ENCODE assay signal across 20 cellular contexts in the genomic region with DNA sequence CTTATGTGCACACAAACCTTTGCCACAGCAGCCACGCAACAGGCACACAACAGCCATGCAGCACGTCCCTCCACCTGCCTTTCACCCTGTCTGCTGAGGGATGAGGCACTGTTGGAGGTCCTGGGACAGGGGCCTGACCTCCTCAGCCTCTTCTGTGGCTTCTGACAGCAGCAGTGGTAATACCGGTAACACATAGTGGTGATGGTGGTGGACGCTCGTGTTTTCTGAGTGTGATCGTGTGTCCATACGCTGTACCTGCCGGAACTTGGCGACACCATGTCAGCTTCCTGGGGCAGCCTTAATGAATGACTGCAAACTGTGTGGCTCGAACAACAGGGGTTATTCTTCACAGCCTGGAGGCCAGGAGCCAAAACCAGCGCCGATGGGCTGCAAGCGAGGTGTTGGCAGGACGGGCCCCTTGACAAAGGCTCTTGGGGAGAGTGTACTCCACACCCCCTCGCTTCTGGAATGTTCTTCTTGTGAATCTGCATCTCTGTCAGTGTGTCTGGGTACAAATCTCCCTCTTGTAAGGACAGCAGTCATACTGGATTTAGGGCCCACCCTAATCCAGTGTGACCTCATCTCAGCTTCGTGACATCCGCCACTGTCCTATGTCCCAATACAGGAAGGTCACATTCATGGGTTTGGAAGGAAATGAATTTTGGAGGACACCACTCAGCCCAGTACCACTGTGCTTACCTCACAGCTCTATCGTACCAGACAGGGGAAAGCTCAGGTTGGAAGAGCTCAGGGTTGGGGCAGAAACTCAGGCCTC. TPM values are rescaled to one million over a fixed set of nuclear protein-coding genes. Genes with fewer than 3 reads are reported as not detected.
DNase-seq lines count a peak whose midpoint lies in the region; ATAC-seq, FAIRE-seq and TF ChIP-seq lines count a peak whose summit lies in the region.
"Had no signal": no experiment of that assay in that cellular context is flagged by ENCODE, and none has a peak within 500 bp of the region (broad histone marks: within the 10 kb centered on the region; RNA-seq: fewer than 3 reads in every experiment).

No MANE protein-coding gene starts in this region.

- no peaks in the 10 kb centered on the region for H3K27me3 ChIP-seq in Peyer's patch
- H3K27me3 ChIP-seq: breast epithelium, right lobe of liver had no signal

- no peaks in the 10 kb centered on the region for H3K4me1 ChIP-seq in Peyer's patch
- H3K4me1 ChIP-seq: breast epithelium, heart left ventricle, right lobe of liver had no signal

- peaks cover 34% of the 10 kb centered on the region for H3K4me1 Mint-ChIP-seq in stimulated activated memory B cell treated with anti-CD40 and anti-IgM and Interleukin-4, amounts not matched to agents 10 μg/mL and 1 μg/mL and 100 μg/mL, for 72 hours

- H3K36me3 ChIP-seq in Peyer's patch: no peaks in the 10 kb centered on the region
- H3K36me3 ChIP-seq: breast epithelium, heart left ventricle, right lobe of liver had no signal

- no peak overlapping the region for H3K27ac ChIP-seq in Peyer's patch
- H3K27ac ChIP-seq: breast epithelium, heart left ventricle, right lobe of liver had no signal

- H3K36me3 Mint-ChIP-seq in stimulated activated memory B cell treated with anti-CD40 and anti-IgM and Interleukin-4, amounts not matched to agents 10 μg/mL and 1 μg/mL and 100 μg/mL, for 72 hours: peaks cover 81% of the 10 kb centered on the region

- H3K9me3 Mint-ChIP-seq in stimulated activated memory B cell treated with anti-CD40 and anti-IgM and Interleukin-4, amounts not matched to agents 10 μg/mL and 1 μg/mL and 100 μg/mL, for 72 hours: peaks cover 18% of the 10 kb centered on the region

- no peak for FAIRE-seq in RCC 7860 (lab: Jason Lieb, UNC)
- FAIRE-seq: islet of Langerhans had no signal

- no peak for TF ChIP-seq CTCF in Peyer's patch (IDR thresholded peaks at IDR 0.05)

- peak overlapping the region; percentile 81 for H3K27ac Mint-ChIP-seq in stimulated activated memory B cell treated with anti-CD40 and anti-IgM and Interleukin-4, amounts not matched to agents 10 μg/mL and 1 μg/mL and 100 μg/mL, for 72 hours
- H3K27ac Mint-ChIP-seq: CD8-positive, alpha-beta memory T cell had no signal

- no peaks in the 10 kb centered on the region for H3K9me3 ChIP-seq in Peyer's patch
- H3K9me3 ChIP-seq: right lobe of liver had no signal

- H3K27me3 Mint-ChIP-seq in stimulated activated memory B cell treated with anti-CD40 and anti-IgM and Interleukin-4, amounts not matched to agents 10 μg/mL and 1 μg/mL and 100 μg/mL, for 72 hours: peaks cover 52% of the 10 kb centered on the region

- no peak for TF ChIP-seq POLR2A in Peyer's patch (IDR thresholded peaks at IDR 0.05)

- ATAC-seq in left lobe of liver (no peak), GM21619 (IDR thresholded peaks at IDR 0.05; ENCODE audit: unreplicated experiment) (no peak)
- ATAC-seq in stimulated activated memory B cell treated with anti-CD40 and anti-IgM and Interleukin-4, amounts not matched to agents 10 μg/mL and 1 μg/mL and 100 μg/mL, for 72 hours: no peak
- ATAC-seq: heart left ventricle had no signal

- DNase-seq in activated CD8-positive, alpha-beta memory T cell treated with anti-CD3 and anti-CD28 coated beads for 24 hours: peak; percentile 51
- no peak for DNase-seq in activated CD8-positive, alpha-beta memory T cell treated with anti-CD3 and anti-CD28 coated beads, Interleukin-2, amount 50 U/mL, for 4 hours
- DNase-seq in Peyer's patch (peak in 2 of 3 donors; percentile 8 to 17), left lobe of liver (ENCODE audit: low spot score) (peak; percentile 33), amniotic stem cell (lab: John Stamatoyannopoulos, UW) (no peak), RCC 7860 (ENCODE audit: low spot score) (no peak)
- DNase-seq: activated CD4-positive, CD25-positive, alpha-beta regulatory T cell treated with anti-CD3 and anti-CD28 coated beads, Interleukin-2, amount 50 U/mL, for 72 hours; activated T-cell treated with anti-CD3 and anti-CD28 coated beads, Interleukin-2, amount 50 U/mL, for 1 hour; CD8-positive, alpha-beta memory T cell; effector CD4-positive, alpha-beta T cell; HCEC 1CT; Kasumi-1; NCI-H1436 treated with DMSO at 0.1 percent for 48 hours; Right ventricle myocardium superior had no signal

- H3K4me3 Mint-ChIP-seq in stimulated activated memory B cell treated with anti-CD40 and anti-IgM and Interleukin-4, amounts not matched to agents 10 μg/mL and 1 μg/mL and 100 μg/mL, for 72 hours: no peak overlapping the region
- H3K4me3 Mint-ChIP-seq: CD8-positive, alpha-beta memory T cell had no signal

- no peak overlapping the region for H3K4me3 ChIP-seq in Peyer's patch
- H3K4me3 ChIP-seq: breast epithelium, heart left ventricle, right lobe of liver had no signal

RNA-seq across cellular contexts. Expression of a gene that starts 55.3 kb away (rescaled TPM):
- 100 to 1,000 TPM in 3 of 4 donors, 10 to 100 TPM in 1; 74.3 to 201 (median 141) TPM for total RNA-seq in Peyer's patch
- total RNA-seq in left lobe of liver: 25.7 TPM

Comparison
In these comparisons a context has a peak if more than half of its experiments do, and no peak if none do; other contexts are left out.
1. DNase-seq: peak in activated CD8-positive, alpha-beta memory T cell treated with anti-CD3 and anti-CD28 coated beads for 24 hours (single experiment), Peyer's patch (2 of 3) and left lobe of liver (single experiment); none in activated CD8-positive, alpha-beta memory T cell treated with anti-CD3 and anti-CD28 coated beads, Interleukin-2, amount 50 U/mL, for 4 hours (single experiment), amniotic stem cell (single experiment) and RCC 7860 (single experiment).